ENCODE assay signal across 25 cellular contexts in genomic region chr11:65535102-65535501, GRCh38.
"Had no signal": no experiment of that assay in that cellular context is flagged by ENCODE, and none has a peak within 500 bp of the region (broad histone marks: within the 10 kb centered on the region; RNA-seq: fewer than 3 reads in every experiment).

No MANE protein-coding gene starts in this region.

- ATAC-seq: body of pancreas had no signal

- H3K4me3 Mint-ChIP-seq: activated B cell treated with CpG ODN at 0.5 μM for 24 hours; activated CD4-positive, alpha-beta memory T cell treated with anti-CD3 and anti-CD28 coated beads, Interleukin-2, amount 10 ng/mL, durations not matched to agents 7 days and 5 days; activated CD4-positive, alpha-beta T cell treated with anti-CD3 and anti-CD28 coated beads, Interleukin-2, amount 10 ng/mL, durations not matched to agents 7 days and 5 days; activated naive CD4-positive, alpha-beta T cell treated with anti-CD3 and anti-CD28 coated beads for 36 hours; activated naive CD8-positive, alpha-beta T cell treated with anti-CD3 and anti-CD28 coated beads, Interleukin-2, amount 10 ng/mL, durations not matched to agents 7 days and 5 days; activated T-cell treated with anti-CD3 and anti-CD28 coated beads, Interleukin-2, amount 50 U/mL, for 24 hours; activated T-helper 1 cell treated with anti-CD3 and anti-CD28 coated beads, Interleukin-12 subunit alpha, Interleukin-12 subunit beta, Interleukin-2, Interleukin-4 antibody, amounts not matched to agents 30 ng/mL and 10 ng/mL and 1 ng/mL, durations not matched to agents 14 hours and 24 hours and 36 hours; T-helper 1 cell treated with Interleukin-12 subunit alpha and Interleukin-12 subunit beta and Interleukin-4 antibody, amounts not matched to agents 30 μg/mL and 1 μg/mL, for 36 hours had no signal

- H3K4me1 Mint-ChIP-seq: activated B cell treated with CpG ODN at 0.5 μM for 24 hours had no signal

- H3K27me3 ChIP-seq: ascending aorta, body of pancreas, Peyer's patch, SJSA1 had no signal

- DNase-seq: activated B cell treated with CpG ODN at 0.5 μM for 24 hours; activated CD4-positive, alpha-beta memory T cell treated with anti-CD3 and anti-CD28 coated beads, Interleukin-2, amount 10 ng/mL, durations not matched to agents 7 days and 5 days; activated CD4-positive, alpha-beta T cell treated with anti-CD3 and anti-CD28 coated beads for 1 hour; activated CD4-positive, alpha-beta T cell treated with anti-CD3 and anti-CD28 coated beads, Interleukin-2, amount 10 ng/mL, durations not matched to agents 7 days and 5 days; activated CD8-positive, alpha-beta memory T cell treated with anti-CD3 and anti-CD28 coated beads, Interleukin-2, amount 50 U/mL, for 4 hours; activated effector memory CD4-positive, alpha-beta T cell treated with anti-CD3 and anti-CD28 coated beads, Interleukin-2, amount 50 U/mL, for 16 hours; activated naive CD4-positive, alpha-beta T cell treated with anti-CD3 and anti-CD28 coated beads for 36 hours; activated naive CD8-positive, alpha-beta T cell treated with anti-CD3 and anti-CD28 coated beads, Interleukin-2, amount 10 ng/mL, durations not matched to agents 7 days and 5 days; activated T-cell treated with anti-CD3 and anti-CD28 coated beads, Interleukin-2, amount 50 U/mL, for 24 hours; amniotic stem cell; body of pancreas; central memory CD4-positive, alpha-beta T cell; Karpas-422; MM.1S; NCI-H1105 treated with DMSO at 0.1 percent for 48 hours; NCI-H1436 treated with DMSO at 0.1 percent for 48 hours; NCI-H187; NCI-H2081; NCI-H510A treated with DMSO at 0.1 percent for 48 hours; Peyer's patch; SHP77 had no signal

- H3K4me3 ChIP-seq: ascending aorta, body of pancreas, Peyer's patch, SJSA1 had no signal

- H3K9me3 Mint-ChIP-seq: activated B cell treated with CpG ODN at 0.5 μM for 24 hours; activated CD4-positive, alpha-beta memory T cell treated with anti-CD3 and anti-CD28 coated beads, Interleukin-2, amount 10 ng/mL, durations not matched to agents 7 days and 5 days; activated CD4-positive, alpha-beta T cell treated with anti-CD3 and anti-CD28 coated beads, Interleukin-2, amount 10 ng/mL, durations not matched to agents 7 days and 5 days; activated naive CD4-positive, alpha-beta T cell treated with anti-CD3 and anti-CD28 coated beads for 36 hours; activated naive CD8-positive, alpha-beta T cell treated with anti-CD3 and anti-CD28 coated beads, Interleukin-2, amount 10 ng/mL, durations not matched to agents 7 days and 5 days; activated T-cell treated with anti-CD3 and anti-CD28 coated beads, Interleukin-2, amount 50 U/mL, for 24 hours; activated T-helper 1 cell treated with anti-CD3 and anti-CD28 coated beads, Interleukin-12 subunit alpha, Interleukin-12 subunit beta, Interleukin-2, Interleukin-4 antibody, amounts not matched to agents 30 ng/mL and 10 ng/mL and 1 ng/mL, durations not matched to agents 14 hours and 24 hours and 36 hours; T-helper 1 cell treated with Interleukin-12 subunit alpha and Interleukin-12 subunit beta and Interleukin-4 antibody, amounts not matched to agents 30 μg/mL and 1 μg/mL, for 36 hours had no signal

- H3K27me3 Mint-ChIP-seq: activated B cell treated with CpG ODN at 0.5 μM for 24 hours; activated CD4-positive, alpha-beta memory T cell treated with anti-CD3 and anti-CD28 coated beads, Interleukin-2, amount 10 ng/mL, durations not matched to agents 7 days and 5 days; activated CD4-positive, alpha-beta T cell treated with anti-CD3 and anti-CD28 coated beads, Interleukin-2, amount 10 ng/mL, durations not matched to agents 7 days and 5 days; activated naive CD8-positive, alpha-beta T cell treated with anti-CD3 and anti-CD28 coated beads, Interleukin-2, amount 10 ng/mL, durations not matched to agents 7 days and 5 days; activated T-cell treated with anti-CD3 and anti-CD28 coated beads, Interleukin-2, amount 50 U/mL, for 24 hours had no signal

- H3K27ac Mint-ChIP-seq: activated T-helper 1 cell treated with anti-CD3 and anti-CD28 coated beads, Interleukin-12 subunit alpha, Interleukin-12 subunit beta, Interleukin-2, Interleukin-4 antibody, amounts not matched to agents 30 ng/mL and 10 ng/mL and 1 ng/mL, durations not matched to agents 14 hours and 24 hours and 36 hours; T-helper 1 cell treated with Interleukin-12 subunit alpha and Interleukin-12 subunit beta and Interleukin-4 antibody, amounts not matched to agents 30 μg/mL and 1 μg/mL, for 36 hours had no signal

- H3K9me3 ChIP-seq: ascending aorta, body of pancreas, Peyer's patch had no signal
